27 cellular contexts compared by ENCODE assay signal in the genomic region with DNA sequence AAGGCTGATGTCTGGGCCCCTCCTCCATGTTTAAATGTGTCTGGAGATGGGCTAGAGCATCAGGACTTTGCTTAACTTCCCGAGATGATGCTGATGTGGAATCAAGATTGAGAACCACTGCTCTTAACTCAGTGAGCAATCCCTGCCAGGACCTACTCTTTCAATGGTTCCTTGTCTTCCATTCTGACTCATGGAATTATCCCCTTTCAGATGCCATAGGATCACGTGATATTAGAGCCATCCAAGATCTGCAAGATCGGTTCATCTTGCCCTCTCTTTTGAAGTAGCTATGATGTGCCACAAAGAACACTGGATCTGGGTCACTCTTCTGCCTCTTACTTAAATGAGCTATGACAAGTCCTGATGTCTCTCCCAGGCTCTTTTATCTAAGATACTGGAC.
"Had no signal": no experiment of that assay in that cellular context is flagged by ENCODE, and none has a peak within 500 bp of the region (broad histone marks: within the 10 kb centered on the region; RNA-seq: fewer than 3 reads in every experiment).

No MANE protein-coding gene starts in this region.

- H3K27ac Mint-ChIP-seq: activated CD4-positive, alpha-beta memory T cell treated with anti-CD3 and anti-CD28 coated beads for 36 hours; activated CD4-positive, alpha-beta T cell treated with anti-CD3 and anti-CD28 coated beads for 36 hours; activated CD4-positive, alpha-beta T cell treated with anti-CD3 and anti-CD28 coated beads, Interleukin-2, amount 10 ng/mL, durations not matched to agents 24 days and 14 days; activated CD8-positive, alpha-beta memory T cell treated with anti-CD3 and anti-CD28 coated beads, Interleukin-2, amount 10 ng/mL, durations not matched to agents 7 days and 5 days; activated CD8-positive, alpha-beta T cell treated with anti-CD3 and anti-CD28 coated beads, Interleukin-2, amount 10 ng/mL, durations not matched to agents 7 days and 5 days; activated naive CD8-positive, alpha-beta T cell; activated T-cell treated with anti-CD3 and anti-CD28 coated beads, Interleukin-2, amount 50 U/mL, for 24 hours; activated T-cell treated with anti-CD3 and anti-CD28 coated beads, Interleukin-2, amount 50 U/mL, for 72 hours; dendritic cell treated with granulocyte-macrophage colony-stimulating factor and Interleukin-4, amounts not matched to agents 40 ng/mL and 50 ng/mL, for 4 days; endodermal cell had no signal

- H3K36me3 Mint-ChIP-seq: activated CD4-positive, alpha-beta memory T cell treated with anti-CD3 and anti-CD28 coated beads for 36 hours; activated CD8-positive, alpha-beta memory T cell treated with anti-CD3 and anti-CD28 coated beads, Interleukin-2, amount 10 ng/mL, durations not matched to agents 7 days and 5 days; activated naive CD8-positive, alpha-beta T cell had no signal

- H3K4me1 Mint-ChIP-seq: activated CD4-positive, alpha-beta T cell treated with anti-CD3 and anti-CD28 coated beads for 36 hours; activated CD4-positive, alpha-beta T cell treated with anti-CD3 and anti-CD28 coated beads, Interleukin-2, amount 10 ng/mL, durations not matched to agents 24 days and 14 days; activated CD8-positive, alpha-beta memory T cell treated with anti-CD3 and anti-CD28 coated beads, Interleukin-2, amount 10 ng/mL, durations not matched to agents 7 days and 5 days; central memory CD8-positive, alpha-beta T cell had no signal

- H3K4me3 Mint-ChIP-seq: activated CD4-positive, alpha-beta memory T cell treated with anti-CD3 and anti-CD28 coated beads for 36 hours; activated CD4-positive, alpha-beta T cell treated with anti-CD3 and anti-CD28 coated beads for 36 hours; activated CD4-positive, alpha-beta T cell treated with anti-CD3 and anti-CD28 coated beads, Interleukin-2, amount 10 ng/mL, durations not matched to agents 24 days and 14 days; activated CD8-positive, alpha-beta memory T cell treated with anti-CD3 and anti-CD28 coated beads, Interleukin-2, amount 10 ng/mL, durations not matched to agents 7 days and 5 days; activated CD8-positive, alpha-beta T cell treated with anti-CD3 and anti-CD28 coated beads, Interleukin-2, amount 10 ng/mL, durations not matched to agents 7 days and 5 days; activated naive CD8-positive, alpha-beta T cell; activated T-cell treated with anti-CD3 and anti-CD28 coated beads, Interleukin-2, amount 50 U/mL, for 24 hours; activated T-cell treated with anti-CD3 and anti-CD28 coated beads, Interleukin-2, amount 50 U/mL, for 72 hours; central memory CD8-positive, alpha-beta T cell; dendritic cell treated with granulocyte-macrophage colony-stimulating factor and Interleukin-4, amounts not matched to agents 40 ng/mL and 50 ng/mL, for 4 days; endodermal cell had no signal

- H3K4me3 ChIP-seq: coronary artery, dorsolateral prefrontal cortex had no signal

- H3K9me3 Mint-ChIP-seq: activated CD4-positive, alpha-beta memory T cell treated with anti-CD3 and anti-CD28 coated beads for 36 hours; activated CD4-positive, alpha-beta T cell treated with anti-CD3 and anti-CD28 coated beads, Interleukin-2, amount 10 ng/mL, durations not matched to agents 24 days and 14 days; activated T-cell treated with anti-CD3 and anti-CD28 coated beads, Interleukin-2, amount 50 U/mL, for 24 hours; activated T-cell treated with anti-CD3 and anti-CD28 coated beads, Interleukin-2, amount 50 U/mL, for 72 hours; central memory CD8-positive, alpha-beta T cell; dendritic cell treated with granulocyte-macrophage colony-stimulating factor and Interleukin-4, amounts not matched to agents 40 ng/mL and 50 ng/mL, for 4 days; endodermal cell had no signal

- H3K27ac ChIP-seq: brain microvascular endothelial cell, coronary artery, dorsolateral prefrontal cortex had no signal

- H3K27me3 ChIP-seq: brain microvascular endothelial cell had no signal

- DNase-seq: activated CD4-positive, alpha-beta memory T cell treated with anti-CD3 and anti-CD28 coated beads for 36 hours; activated CD4-positive, alpha-beta T cell treated with anti-CD3 and anti-CD28 coated beads for 36 hours; activated CD4-positive, alpha-beta T cell treated with anti-CD3 and anti-CD28 coated beads, Interleukin-2, amount 10 ng/mL, durations not matched to agents 24 days and 14 days; activated CD4-positive, CD25-positive, alpha-beta regulatory T cell; activated CD4-positive, CD25-positive, alpha-beta regulatory T cell treated with anti-CD3 and anti-CD28 coated beads, Interleukin-2, amount 50 U/mL, for 72 hours; activated CD8-positive, alpha-beta memory T cell treated with anti-CD3 and anti-CD28 coated beads, Interleukin-2, amount 10 ng/mL, durations not matched to agents 7 days and 5 days; activated CD8-positive, alpha-beta memory T cell treated with anti-CD3 and anti-CD28 coated beads, Interleukin-2, amount 50 U/mL, for 4 hours; activated CD8-positive, alpha-beta T cell treated with anti-CD3 and anti-CD28 coated beads, Interleukin-2, amount 10 ng/mL, durations not matched to agents 7 days and 5 days; activated gamma-delta T cell; activated naive CD4-positive, alpha-beta T cell; activated naive CD4-positive, alpha-beta T cell treated with anti-CD3 and anti-CD28 coated beads, Interleukin-2, amount 50 U/mL, for 16 hours; activated T-cell treated with anti-CD3 and anti-CD28 coated beads, Interleukin-2, amount 50 U/mL, for 24 hours; activated T-cell treated with anti-CD3 and anti-CD28 coated beads, Interleukin-2, amount 50 U/mL, for 72 hours; amniotic stem cell; anterior cingulate cortex; brain microvascular endothelial cell; dorsolateral prefrontal cortex; effector memory CD4-positive, alpha-beta T cell; endodermal cell; head of caudate nucleus; T-helper 2 cell had no signal

- FAIRE-seq: astrocyte, frontal cortex had no signal

- H3K36me3 ChIP-seq: brain microvascular endothelial cell had no signal

- ATAC-seq: activated CD4-positive, alpha-beta T cell treated with anti-CD3 and anti-CD28 coated beads for 36 hours; activated CD8-positive, alpha-beta memory T cell treated with anti-CD3 and anti-CD28 coated beads, Interleukin-2, amount 10 ng/mL, durations not matched to agents 7 days and 5 days; activated CD8-positive, alpha-beta T cell treated with anti-CD3 and anti-CD28 coated beads, Interleukin-2, amount 10 ng/mL, durations not matched to agents 7 days and 5 days; activated T-cell treated with anti-CD3 and anti-CD28 coated beads, Interleukin-2, amount 50 U/mL, for 72 hours had no signal
